Comparison of ENCODE assay signal across 22 cellular contexts in the genomic region with DNA sequence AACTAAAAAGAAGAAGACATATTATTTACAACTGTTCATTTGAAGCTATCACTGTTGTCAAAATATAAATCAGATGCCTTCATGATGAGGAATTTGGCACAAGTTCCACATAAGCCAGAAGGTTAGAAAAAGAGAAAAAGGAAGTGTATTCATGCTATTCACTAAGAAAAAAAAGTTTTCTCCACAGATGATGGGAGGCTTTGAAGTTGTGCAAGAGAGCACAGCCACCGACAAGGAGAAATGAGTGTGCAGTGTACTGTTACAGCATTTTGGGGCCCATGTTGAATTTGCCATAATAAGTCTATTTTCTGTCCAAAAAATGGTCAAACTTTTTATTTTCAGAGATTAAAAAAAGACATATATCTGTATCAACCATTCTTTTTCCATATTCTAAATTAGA. TPM values are rescaled to one million over a fixed set of nuclear protein-coding genes. Genes with fewer than 3 reads are reported as not detected.
A peak's percentile ranks its signal among the peaks of the same experiment; 100 is the strongest.
DNase-seq lines count a peak whose midpoint lies in the region; ATAC-seq and TF ChIP-seq lines count a peak whose summit lies in the region.
"Had no signal": no experiment of that assay in that cellular context is flagged by ENCODE, and none has a peak within 500 bp of the region (broad histone marks: within the 10 kb centered on the region; RNA-seq: fewer than 3 reads in every experiment).

No MANE protein-coding gene starts in this region.

- peaks cover 2% of the 10 kb centered on the region for H3K27me3 Mint-ChIP-seq in activated CD8-positive, alpha-beta T cell treated with anti-CD3 and anti-CD28 coated beads for 36 hours

- H3K4me3 Mint-ChIP-seq in activated CD8-positive, alpha-beta T cell treated with anti-CD3 and anti-CD28 coated beads for 36 hours: no peak overlapping the region
- H3K4me3 Mint-ChIP-seq: activated T-cell treated with anti-CD3 and anti-CD28 coated beads, Interleukin-2, amount 50 U/mL, for 72 hours; CD8-positive, alpha-beta memory T cell; H9 had no signal

- H3K4me1 ChIP-seq in upper lobe of right lung (no peaks in the 10 kb centered on the region), mucosa of descending colon (ENCODE audit: low read depth) (peaks cover 10% of the 10 kb centered on the region)

- H3K27me3 ChIP-seq in upper lobe of right lung: no peaks in the 10 kb centered on the region
- H3K27me3 ChIP-seq: stomach had no signal

- no peaks in the 10 kb centered on the region for H3K36me3 ChIP-seq in upper lobe of right lung
- H3K36me3 ChIP-seq in mucosa of descending colon (ENCODE audit: low read depth): no peaks in the 10 kb centered on the region
- H3K36me3 ChIP-seq: lower lobe of right lung had no signal

- H3K36me3 Mint-ChIP-seq in activated CD8-positive, alpha-beta T cell treated with anti-CD3 and anti-CD28 coated beads for 36 hours (ENCODE audit: low read depth): peaks cover 4% of the 10 kb centered on the region

- POLR2A ChIA-PET in activated CD8-positive, alpha-beta T cell treated with anti-CD3 and anti-CD28 coated beads for 36 hours (lab: Charles Lee): no interaction called here

- H3K9me3 ChIP-seq in upper lobe of right lung (no peaks in the 10 kb centered on the region), mucosa of descending colon (no peaks in the 10 kb centered on the region)
- H3K9me3 ChIP-seq: lower lobe of right lung, stomach had no signal

- ATAC-seq in upper lobe of right lung (peak; percentile 62), Right ventricle myocardium inferior (no peak), mucosa of descending colon (no peak)
- no peak for ATAC-seq in activated CD8-positive, alpha-beta T cell treated with anti-CD3 and anti-CD28 coated beads for 36 hours
- ATAC-seq: activated T-cell treated with anti-CD3 and anti-CD28 coated beads, Interleukin-2, amount 50 U/mL, for 72 hours had no signal

- DNase-seq in SIG-M5 treated with dmso at 0.1 percent for 504 hours (lab: John Stamatoyannopoulos, UW; ENCODE audit: unreplicated experiment) (peak; percentile 49), SIG-M5 (lab: John Stamatoyannopoulos, UW) (no peak), NCI-H226 (peak; percentile 18), fibroblast of mammary gland (ENCODE audit: low read depth) (peak; percentile 25), upper lobe of right lung (no peak), Right ventricle myocardium inferior (ENCODE audit: missing footprints) (no peak), mucosa of descending colon (no peak)
- DNase-seq in activated CD8-positive, alpha-beta T cell treated with anti-CD3 and anti-CD28 coated beads for 36 hours: no peak
- DNase-seq: activated CD4-positive, alpha-beta T cell treated with anti-CD3 and anti-CD28 coated beads for 48 hours; activated T-cell treated with anti-CD3 and anti-CD28 coated beads, Interleukin-2, amount 50 U/mL, for 72 hours; CD8-positive, alpha-beta memory T cell; GDM1; H9; hypothalamus; lower lobe of right lung; NCI-H146; NCI-H526; stomach; T-helper 9 cell had no signal

- no peak overlapping the region for H3K27ac ChIP-seq in upper lobe of right lung
- H3K27ac ChIP-seq: 22Rv1, lower lobe of right lung, stomach had no signal

- no peak overlapping the region for H3K27ac Mint-ChIP-seq in activated CD8-positive, alpha-beta T cell treated with anti-CD3 and anti-CD28 coated beads for 36 hours
- H3K27ac Mint-ChIP-seq: activated T-cell treated with anti-CD3 and anti-CD28 coated beads, Interleukin-2, amount 50 U/mL, for 72 hours; CD8-positive, alpha-beta memory T cell had no signal

- H3K4me3 ChIP-seq in fibroblast of mammary gland (ENCODE audit: control insufficient read depth, low read depth, low read length): no peak overlapping the region
- H3K4me3 ChIP-seq in upper lobe of right lung: no peak overlapping the region
- no peak overlapping the region for H3K4me3 ChIP-seq in mucosa of descending colon
- H3K4me3 ChIP-seq: lower lobe of right lung, smooth muscle cell, stomach had no signal

- intact Hi-C loops in upper lobe of right lung (cut with DNase I): no loop called here
- intact Hi-C loops in Right ventricle myocardium inferior (cut with DNase I): loop anchor here (10.0 kb wide), 1 partner anchor 46 kb away; no protein-coding TSS in a partner anchor
- intact Hi-C loops in mucosa of descending colon (cut with DNase I, micrococcal nuclease): no loop called here
- intact Hi-C loops in activated CD8-positive, alpha-beta T cell treated with anti-CD3 and anti-CD28 coated beads for 36 hours (cut with micrococcal nuclease): no loop called here

- H3K4me1 Mint-ChIP-seq in activated CD8-positive, alpha-beta T cell treated with anti-CD3 and anti-CD28 coated beads for 36 hours (ENCODE audit: low read depth): peaks cover 7% of the 10 kb centered on the region
- H3K4me1 Mint-ChIP-seq: CD8-positive, alpha-beta memory T cell had no signal

- CTCF ChIA-PET in activated CD8-positive, alpha-beta T cell treated with anti-CD3 and anti-CD28 coated beads for 36 hours (lab: Charles Lee): no interaction called here

- TF ChIP-seq CTCF in fibroblast of mammary gland (conservative IDR thresholded peaks at IDR 0.05; ENCODE audit: control insufficient read depth, insufficient read depth, low read depth, low read length) (no peak), upper lobe of right lung (IDR thresholded peaks at IDR 0.05) (no peak), mucosa of descending colon (IDR thresholded peaks at IDR 0.05) (no peak)
- TF ChIP-seq CTCF in activated CD8-positive, alpha-beta T cell treated with anti-CD3 and anti-CD28 coated beads for 36 hours (IDR thresholded peaks at IDR 0.05): no peak

- H3K9me3 Mint-ChIP-seq in activated CD8-positive, alpha-beta T cell treated with anti-CD3 and anti-CD28 coated beads for 36 hours: peaks cover 4% of the 10 kb centered on the region

RNA-seq across cellular contexts. Expression of gene IFNK, which starts 32.9 kb away (rescaled TPM):
- total RNA-seq in upper lobe of right lung (not detected), Right ventricle myocardium inferior (not detected), mucosa of descending colon (not detected)
- not detected for total RNA-seq in activated CD8-positive, alpha-beta T cell treated with anti-CD3 and anti-CD28 coated beads for 36 hours
- total RNA-seq: activated T-cell treated with anti-CD3 and anti-CD28 coated beads, Interleukin-2, amount 50 U/mL, for 72 hours; CD8-positive, alpha-beta memory T cell; epithelial cell of proximal tubule; H9; lower lobe of right lung; smooth muscle cell; stomach had no signal

RNA-seq across cellular contexts. Expression of gene MOB3B, which starts 38.5 kb away (rescaled TPM):
- total RNA-seq in upper lobe of right lung (17.8 TPM), Right ventricle myocardium inferior (1.5 TPM), mucosa of descending colon (10 to 100 TPM; 34.6 to 57.5 (median 41.7) TPM)
- total RNA-seq in activated CD8-positive, alpha-beta T cell treated with anti-CD3 and anti-CD28 coated beads for 36 hours: under 1 TPM; 0.47 to 0.67 TPM

Comparison
In these comparisons a context has a peak if more than half of its experiments do, and no peak if none do; other contexts are left out.
1. DNase-seq: peak in SIG-M5 treated with dmso at 0.1 percent for 504 hours (single experiment), NCI-H226 (single experiment) and fibroblast of mammary gland (single experiment); none in SIG-M5 (single experiment), upper lobe of right lung (single experiment), Right ventricle myocardium inferior (single experiment), mucosa of descending colon (0 of 3) and activated CD8-positive, alpha-beta T cell treated with anti-CD3 and anti-CD28 coated beads for 36 hours (single experiment).